ENCODE assay signal across 8 cellular contexts in genomic region chr9:101601904-101602765, GRCh38.
DNase-seq lines count a peak whose midpoint lies in the region; ATAC-seq, FAIRE-seq and TF ChIP-seq lines count a peak whose summit lies in the region.

No MANE protein-coding gene starts in this region.

- TF ChIP-seq CTCF in GM12873 (IDR thresholded peaks at IDR 0.05; ENCODE audit: insufficient read depth, low read depth, low read length, missing control alignments), result peak; percentile 65
- TF ChIP-seq CTCF in cardiac fibroblast (IDR thresholded peaks at IDR 0.05; ENCODE audit: low read depth, low read length), result peak; percentile 75

- ATAC-seq in HG03432 (IDR thresholded peaks at IDR 0.05; ENCODE audit: unreplicated experiment), result peak; percentile 71
- no peak for ATAC-seq in HG02642 (IDR thresholded peaks at IDR 0.05; ENCODE audit: poor library complexity, unreplicated experiment)

- DNase-seq in AG08396 (ENCODE audit: low spot score) (peak; percentile 67), NCI-H774 (lab: John Stamatoyannopoulos, UW) (peak; percentile 47), cardiac fibroblast (ENCODE audit: low read depth in 2 of 2) (peak; percentile 60 to 69), kidney tubule cell (ENCODE audit: low spot score) (peak; percentile 53), urothelium cell line (ENCODE audit: low spot score) (peak; percentile 59)

- FAIRE-seq in urothelium cell line (lab: Jason Lieb, UNC), result no peak

- no peak overlapping the region for H3K4me3 ChIP-seq in cardiac fibroblast (replicated peaks in 1 of 2; ENCODE audit: low read depth in 2 of 2, low read length in 2 of 2)
